ENCODE assay signal across 9 cellular contexts in the genomic region with DNA sequence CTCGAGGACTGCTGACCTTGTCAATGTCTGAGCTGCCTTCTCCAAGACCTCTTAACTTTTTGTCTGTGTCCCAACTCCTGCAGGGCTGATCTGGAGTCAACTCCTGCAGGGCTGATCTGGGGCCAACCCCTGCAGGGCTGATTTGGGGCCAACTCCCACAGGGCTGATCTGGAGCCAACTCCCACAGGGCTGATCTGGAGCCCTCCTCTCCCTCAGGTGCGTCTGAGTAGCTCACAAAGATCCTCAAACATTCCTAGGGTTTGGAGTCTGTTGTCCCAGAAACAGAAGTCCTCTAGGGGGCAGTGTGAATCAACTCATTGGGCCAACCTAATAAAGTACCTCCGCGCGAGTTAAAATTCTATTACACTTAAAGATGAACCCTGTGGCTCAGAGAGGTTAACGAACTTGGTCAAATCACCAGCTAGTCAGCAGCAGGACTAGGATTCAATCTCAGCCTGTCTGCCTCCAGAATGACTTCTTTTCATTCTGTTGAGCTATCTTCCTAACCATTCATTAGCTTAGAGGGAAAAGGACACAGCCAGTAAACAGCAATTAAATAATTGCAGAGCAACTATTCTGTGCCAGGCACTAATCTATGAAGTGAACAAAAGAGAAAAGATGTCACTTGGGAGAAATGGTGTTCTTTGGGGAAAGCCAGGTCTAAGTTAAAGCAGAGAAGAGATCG. TPM values are rescaled to one million over a fixed set of nuclear protein-coding genes. Genes with fewer than 3 reads are reported as not detected.
A peak's percentile ranks its signal among the peaks of the same experiment; 100 is the strongest.
DNase-seq lines count a peak whose midpoint lies in the region; ATAC-seq, FAIRE-seq and TF ChIP-seq lines count a peak whose summit lies in the region.
"Had no signal": no experiment of that assay in that cellular context is flagged by ENCODE, and none has a peak within 500 bp of the region (broad histone marks: within the 10 kb centered on the region; RNA-seq: fewer than 3 reads in every experiment).

No MANE protein-coding gene starts in this region.

- peak; percentile 43 for FAIRE-seq in pancreas (lab: Jason Lieb, UNC)

- intact Hi-C loops in pancreas (cut with DNase I) = loop anchor here in 2 of 3 donors (5.0 to 10.0 kb wide), 2 partner anchors 201 to 258 kb away; no protein-coding TSS in a partner anchor

- 10 to 13% methylated on average over 7 of the region's 7 CpGs for WGBS in pancreas, 2 donors

- peak; percentile 58 for DNase-seq in DND-41
- DNase-seq in MM.1S = peak; percentile 72
- DNase-seq in RKO (ENCODE audit: low spot score) = peak; percentile 75
- DNase-seq in germinal center (ENCODE audit: low spot score) = peak; percentile 47
- DNase-seq in pancreas = peak in 4 of 6 donors; percentile 30 to 69 (median 50)

- no peaks in the 10 kb centered on the region for H3K79me2 ChIP-seq in DND-41 (ENCODE audit: insufficient read depth, low read length)
- H3K79me2 ChIP-seq in MM.1S (ENCODE audit: low read length) = no peaks in the 10 kb centered on the region

- no peak overlapping the region for H3K27ac Mint-ChIP-seq in activated T-helper 17 cell treated with anti-CD3 and anti-CD28 coated beads, Interleukin-2, amount 50 U/mL, for 72 hours
- H3K27ac Mint-ChIP-seq: activated naive CD4-positive, alpha-beta T cell treated with anti-CD3 and anti-CD28 coated beads, Interleukin-2, amount 50 U/mL, for 24 hours had no signal

- no peaks in the 10 kb centered on the region for H3F3A ChIP-seq in MM.1S (ENCODE audit: insufficient read depth, low read length)

- H4K20me1 ChIP-seq in DND-41 (ENCODE audit: insufficient read depth, low read length) (no peaks in the 10 kb centered on the region), MM.1S (ENCODE audit: insufficient read depth, low read length) (no peaks in the 10 kb centered on the region)

- H3K9ac ChIP-seq in DND-41 (ENCODE audit: low read depth, low read length) = no peak overlapping the region
- no peak overlapping the region for H3K9ac ChIP-seq in MM.1S (ENCODE audit: low read length)

- no peaks in the 10 kb centered on the region for H3K9me3 Mint-ChIP-seq in activated T-helper 17 cell treated with anti-CD3 and anti-CD28 coated beads, Interleukin-2, amount 50 U/mL, for 72 hours
- H3K9me3 Mint-ChIP-seq: activated naive CD4-positive, alpha-beta T cell treated with anti-CD3 and anti-CD28 coated beads, Interleukin-2, amount 50 U/mL, for 24 hours had no signal

- H3K4me1 ChIP-seq in DND-41 (ENCODE audit: insufficient read depth, low read length) (no peaks in the 10 kb centered on the region), MM.1S (ENCODE audit: low read length) (no peaks in the 10 kb centered on the region), pancreas (no peaks in the 10 kb centered on the region)

- ATAC-seq in DND-41 (ENCODE audit: insufficient read depth, low read depth) (peak; percentile 84), pancreas (peak; percentile 85 to 98 (median 92)), GM18909 (IDR thresholded peaks at IDR 0.05; ENCODE audit: poor library complexity, unreplicated experiment) (no peak), GM21717 (IDR thresholded peaks at IDR 0.05; ENCODE audit: unreplicated experiment) (no peak)
- ATAC-seq in activated T-helper 17 cell treated with anti-CD3 and anti-CD28 coated beads, Interleukin-2, amount 50 U/mL, for 72 hours (replicated peaks) = peak; percentile 89

- no peak overlapping the region for H2AFZ ChIP-seq in DND-41 (ENCODE audit: low read depth, low read length)
- H2AFZ ChIP-seq in MM.1S (ENCODE audit: low read length) = no peak overlapping the region

- no peaks in the 10 kb centered on the region for H3K36me3 Mint-ChIP-seq in activated T-helper 17 cell treated with anti-CD3 and anti-CD28 coated beads, Interleukin-2, amount 50 U/mL, for 72 hours (ENCODE audit: low read depth)
- H3K36me3 Mint-ChIP-seq: activated naive CD4-positive, alpha-beta T cell treated with anti-CD3 and anti-CD28 coated beads, Interleukin-2, amount 50 U/mL, for 24 hours had no signal

- peak; percentile 82 for TF ChIP-seq CTCF in DND-41 (IDR thresholded peaks at IDR 0.05; ENCODE audit: borderline replicate concordance, extremely low read depth, low read length, poor library complexity, severe bottlenecking)
- TF ChIP-seq CTCF in MM.1S (IDR thresholded peaks at IDR 0.05; ENCODE audit: low read length) = peak; percentile 78
- peak; percentile 56 to 71 (median 66) for TF ChIP-seq CTCF in pancreas (IDR thresholded peaks at IDR 0.05)

- H3K9me3 ChIP-seq in DND-41 (ENCODE audit: insufficient read depth, low read length, severe bottlenecking) (no peaks in the 10 kb centered on the region), MM.1S (replicated peaks; ENCODE audit: insufficient read depth, low read length) (no peaks in the 10 kb centered on the region), pancreas (no peaks in the 10 kb centered on the region)

- no peak overlapping the region for H3K4me3 Mint-ChIP-seq in activated T-helper 17 cell treated with anti-CD3 and anti-CD28 coated beads, Interleukin-2, amount 50 U/mL, for 72 hours
- H3K4me3 Mint-ChIP-seq: activated naive CD4-positive, alpha-beta T cell treated with anti-CD3 and anti-CD28 coated beads, Interleukin-2, amount 50 U/mL, for 24 hours had no signal

- H3K27me3 ChIP-seq in DND-41 (ENCODE audit: insufficient read depth, low read length, poor library complexity) = peaks cover 27% of the 10 kb centered on the region
- H3K27me3 ChIP-seq in MM.1S (replicated peaks; ENCODE audit: insufficient read depth, low read length) = 0 out of 2 replicates have a peak, but pooled peaks cover 5% of the 10 kb centered on the region
- H3K27me3 ChIP-seq in pancreas = no peaks in the 10 kb centered on the region

- peaks cover 27% of the 10 kb centered on the region for H3K27me3 Mint-ChIP-seq in activated T-helper 17 cell treated with anti-CD3 and anti-CD28 coated beads, Interleukin-2, amount 50 U/mL, for 72 hours

- H3K36me3 ChIP-seq in DND-41 (ENCODE audit: insufficient read depth, low read length) (no peaks in the 10 kb centered on the region), MM.1S (replicated peaks; ENCODE audit: insufficient read depth, low read length) (no peaks in the 10 kb centered on the region), pancreas (no peaks in the 10 kb centered on the region)

- H3K27ac ChIP-seq in DND-41 (ENCODE audit: low read length) (no peak overlapping the region), MM.1S (ENCODE audit: low read length) (no peak overlapping the region), pancreas (no peak overlapping the region)

- no peaks in the 10 kb centered on the region for H3K9me2 ChIP-seq in MM.1S (replicated peaks; ENCODE audit: insufficient read depth, low read length)

- H3K4me3 ChIP-seq in DND-41 (ENCODE audit: low read depth in 1 of 2, low read length in 2 of 2) = no peak overlapping the region
- no peak overlapping the region for H3K4me3 ChIP-seq in MM.1S (ENCODE audit: low read length)
- H3K4me3 ChIP-seq in pancreas = no peak overlapping the region

- peaks cover 5% of the 10 kb centered on the region for H3K4me1 Mint-ChIP-seq in activated T-helper 17 cell treated with anti-CD3 and anti-CD28 coated beads, Interleukin-2, amount 50 U/mL, for 72 hours

- H3K4me2 ChIP-seq in DND-41 (ENCODE audit: insufficient read depth, low read length) (no peak overlapping the region), MM.1S (ENCODE audit: low read depth, low read length) (no peak overlapping the region)

RNA-seq across cellular contexts. Expression of a gene that starts 17.2 kb away (rescaled TPM):
- total RNA-seq in activated T-helper 17 cell treated with anti-CD3 and anti-CD28 coated beads, Interleukin-2, amount 50 U/mL, for 72 hours = 10 to 100 TPM; 16.5 to 50.9 TPM
- total RNA-seq in pancreas = 1 to 10 TPM; 4.1 to 8.5 (median 4.7) TPM
- 1 to 10 TPM; 2.2 to 4.3 TPM for polyA plus RNA-seq in pancreas

RNA-seq across cellular contexts. Expression of a gene that starts 47.0 kb away (rescaled TPM):
- total RNA-seq in activated T-helper 17 cell treated with anti-CD3 and anti-CD28 coated beads, Interleukin-2, amount 50 U/mL, for 72 hours = 100 to 1,000 TPM in 1 of 2 donors, 10 to 100 TPM in 1; 56.1 to 107 TPM
- 10 to 100 TPM; 20.1 to 74.1 (median 32.2) TPM for total RNA-seq in pancreas
- 10 to 100 TPM; 21.3 to 50.5 TPM for polyA plus RNA-seq in pancreas

Comparison
In these comparisons a context has a peak if more than half of its experiments do, and no peak if none do; other contexts are left out.
1. ATAC-seq: peak in DND-41 (single experiment), activated T-helper 17 cell treated with anti-CD3 and anti-CD28 coated beads, Interleukin-2, amount 50 U/mL, for 72 hours (single experiment) and pancreas (4 of 4); none in GM18909 (single experiment) and GM21717 (single experiment).
2. Peak in every context shown above with its lines, with median percentiles within 50 percentile points of each other: DNase-seq and CTCF ChIP-seq.